ENCODE assay signal across 14 cellular contexts in the genomic region with DNA sequence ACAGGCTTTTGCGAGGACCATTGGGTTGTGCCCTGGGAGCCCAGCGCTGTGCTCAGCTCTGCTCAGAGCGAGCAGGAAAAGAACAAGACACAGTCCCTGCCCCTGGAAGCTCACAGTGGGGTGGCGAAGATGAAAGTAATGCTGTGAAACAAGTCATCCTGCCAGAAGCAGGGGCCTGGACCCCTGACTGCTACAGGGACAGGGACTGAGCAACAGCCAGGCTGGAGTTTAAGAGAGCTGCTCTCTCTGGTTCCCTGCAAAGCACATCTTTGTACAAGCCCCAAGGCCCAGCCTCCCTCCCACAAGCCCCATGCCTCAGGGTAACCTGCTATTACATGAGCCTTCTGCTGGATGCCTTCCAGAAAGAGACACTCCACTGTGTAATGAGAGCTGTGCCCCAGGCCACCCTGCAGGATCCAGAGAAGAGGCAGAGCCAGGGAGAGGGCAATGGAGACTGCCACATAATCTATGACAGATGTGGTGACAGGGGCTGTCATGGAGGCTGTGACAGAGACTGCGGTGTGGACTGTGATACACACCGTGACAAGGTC. TPM values are rescaled to one million over a fixed set of nuclear protein-coding genes. Genes with fewer than 3 reads are reported as not detected.
DNase-seq lines count a peak whose midpoint lies in the region; ATAC-seq, FAIRE-seq and TF ChIP-seq lines count a peak whose summit lies in the region.
"Had no signal": no experiment of that assay in that cellular context is flagged by ENCODE, and none has a peak within 500 bp of the region (broad histone marks: within the 10 kb centered on the region; RNA-seq: fewer than 3 reads in every experiment).

No MANE protein-coding gene starts in this region.

- intact Hi-C loops in A673 (cut with micrococcal nuclease; ENCODE audit: unreplicated experiment) (no loop called here), ovary (cut with DNase I) (no loop called here)

- FAIRE-seq in H1 (lab: Jason Lieb, UNC), result no peak
- FAIRE-seq: GM12891 had no signal

- peak overlapping the region; percentile 1; the same call in 1 of the 2 replicates for H2BK5ac ChIP-seq in H1 (ENCODE audit: low read depth, low read length)

- H3K79me2 ChIP-seq in H1 (ENCODE audit: control insufficient read depth in 1 of 2, insufficient read depth in 2 of 2, low read length in 2 of 2), result no peaks in the 10 kb centered on the region

- CTCF ChIA-PET in A673 (lab: Charles Lee) (no interaction called here), H1 (lab: Charles Lee; ENCODE audit: partially characterized antibody) (interaction anchor here (0.6 to 1.7 kb wide), 5 partner anchors 19 to 1075 kb away, joined by 3 to 4 read pairs (median 3); no protein-coding TSS in a partner anchor)

- no peak overlapping the region for H3K14ac ChIP-seq in H1 (ENCODE audit: insufficient read length)

- H3K4ac ChIP-seq in H1 (replicated peaks; ENCODE audit: insufficient read length, low read depth, low read length), result no peak overlapping the region

- POLR2A ChIA-PET in A673 (lab: Charles Lee; ENCODE audit: low non-redundant PET) (no interaction called here), H1 (lab: Charles Lee; ENCODE audit: partially characterized antibody) (no interaction called here)

- DNase-seq in A673 (ENCODE audit: low spot score), result peak; percentile 79
- DNase-seq in NCI-H1092 treated with DMSO at 0.1 percent for 48 hours (lab: John Stamatoyannopoulos, UW), result peak; percentile 77
- DNase-seq in NCI-H2227 treated with DMSO at 0.1 percent for 48 hours (lab: John Stamatoyannopoulos, UW), result peak; percentile 69
- DNase-seq in H1 (ENCODE audit: low read depth in 1 of 2, low spot score in 2 of 2), result no peak
- no peak for DNase-seq in ovary
- no peak for DNase-seq in inferior parietal cortex (ENCODE audit: extremely low spot score)
- no peak for DNase-seq in osteocyte (ENCODE audit: extremely low spot score, unreplicated experiment)
- DNase-seq: DND-41, SIG-M5 had no signal

- WGBS in H1 (ENCODE audit: extremely low coverage in 1 of 2, insufficient coverage in 1 of 2, insufficient read length in 1 of 2, insufficient replicate concordance in 2 of 2, low coverage in 1 of 2, low lambda C conversion rate in 2 of 2, missing lambda C conversion rate in 1 of 2), 2 experiments, result 90% methylated on average over 6 of the region's 6 CpGs; no CpG with 5 or more reads in 1 of the 2 experiments
- 75 to 84% (median 77%) methylated on average over 6 of the region's 6 CpGs for WGBS in ovary, 3 donors

- H4K8ac ChIP-seq in H1 (ENCODE audit: extremely low read depth, insufficient read depth, low read length), result no peak overlapping the region

- no peaks in the 10 kb centered on the region; the same call in 1 of the 2 replicates for H3K23me2 ChIP-seq in H1 (ENCODE audit: low read depth, low read length)

- H4K5ac ChIP-seq in H1 (ENCODE audit: insufficient read length, low read depth, low read length), result no peak overlapping the region

- H3K18ac ChIP-seq in H1 (ENCODE audit: extremely low read depth, low read length), result no peak overlapping the region

- no peak overlapping the region; a peak in 1 of 7 replicates for H3K9ac ChIP-seq in H1 (replicated peaks in 1 of 4; ENCODE audit: extremely low read depth in 1 of 4, low read depth in 3 of 4, low read length in 3 of 4)

- H2BK12ac ChIP-seq in H1 (ENCODE audit: low read depth, low read length), result peak overlapping the region; percentile 68; the same call in 1 of the 2 replicates

- H2BK20ac ChIP-seq in H1 (ENCODE audit: low read length), result peak overlapping the region; percentile 32; the same call in 1 of the 2 replicates

- H2BK120ac ChIP-seq in H1 (replicated peaks; ENCODE audit: low read depth, low read length), result no peak overlapping the region

- no peak for TF ChIP-seq RAD21 in H1 (IDR thresholded peaks at IDR 0.05 in 1 of 2, conservative IDR thresholded peaks at IDR 0.05 in 1 of 2; ENCODE audit: low read depth in 2 of 2, low read length in 2 of 2)

- no peaks in the 10 kb centered on the region for H3K79me1 ChIP-seq in H1 (ENCODE audit: low read depth, low read length)

- no peak overlapping the region for H3K27ac Mint-ChIP-seq in osteocyte (ENCODE audit: unreplicated experiment)
- H3K27ac Mint-ChIP-seq: dendritic cell treated with granulocyte-macrophage colony-stimulating factor and Interleukin-4, amounts not matched to agents 40 ng/mL and 50 ng/mL, for 4 days; progenitor cell of endocrine pancreas had no signal

- H3K9me3 Mint-ChIP-seq in osteocyte (ENCODE audit: unreplicated experiment), result peaks cover 5% of the 10 kb centered on the region

- H3K27me3 ChIP-seq in A673 (replicated peaks; ENCODE audit: insufficient read depth, low read depth, low read length, poor library complexity), result peaks cover 15% of the 10 kb centered on the region
- H3K27me3 ChIP-seq in H1 (replicated peaks in 1 of 4; ENCODE audit: control insufficient read depth in 3 of 4, extremely low read depth in 1 of 4, insufficient read depth in 3 of 4, low read length in 3 of 4), result peaks cover 0 to 4% (median 3%) of the 10 kb centered on the region in 4 experiments; a peak in 5 of 7 replicates
- H3K27me3 ChIP-seq in ovary, result no peaks in the 10 kb centered on the region

- TF ChIP-seq CTCF in A673 (conservative IDR thresholded peaks at IDR 0.05; ENCODE audit: low read depth, low read length) (no peak), H1 (IDR thresholded peaks at IDR 0.05; ENCODE audit: control extremely low read depth in 1 of 3, insufficient read depth in 1 of 3, low read depth in 1 of 3, low read length in 3 of 3) (no peak), ovary (IDR thresholded peaks at IDR 0.05) (no peak), osteocyte (IDR thresholded peaks at IDR 0.05) (no peak)

- H3K36me3 Mint-ChIP-seq in osteocyte (ENCODE audit: unreplicated experiment), result no peaks in the 10 kb centered on the region

- no peaks in the 10 kb centered on the region for H3K4me1 Mint-ChIP-seq in osteocyte (ENCODE audit: unreplicated experiment)

- no peak for TF ChIP-seq POLR2A in H1 (IDR thresholded peaks at IDR 0.05; ENCODE audit: control extremely low read depth in 1 of 2, low read depth in 2 of 2, low read length in 2 of 2)
- no peak for TF ChIP-seq POLR2A in ovary (IDR thresholded peaks at IDR 0.05)

- no peak overlapping the region for H3K4me2 ChIP-seq in H1 (ENCODE audit: insufficient read depth in 1 of 2, low read depth in 2 of 2, low read length in 2 of 2)

- H2BK15ac ChIP-seq in H1 (ENCODE audit: low read length), result peak overlapping the region; percentile 0; the same call in 1 of the 2 replicates

- no peaks in the 10 kb centered on the region for H3K9me3 ChIP-seq in A673 (ENCODE audit: low read depth, low read length, poor library complexity, severe bottlenecking)
- H3K9me3 ChIP-seq in H1 (ENCODE audit: insufficient read depth in 2 of 2, low read depth in 1 of 2, low read length in 1 of 2), result peaks cover 3 to 5% of the 10 kb centered on the region in 2 experiments; a peak in 1 of 4 replicates
- H3K9me3 ChIP-seq in ovary, result no peaks in the 10 kb centered on the region
- H3K9me3 ChIP-seq: HAP-1 had no signal

- H3K27ac ChIP-seq in A673 (ENCODE audit: low read depth, low read length, poor library complexity, severe bottlenecking) (no peak overlapping the region), H1 (ENCODE audit: low read depth, low read length) (no peak overlapping the region), ovary (no peak overlapping the region)

- peak overlapping the region; percentile 25 for H4K91ac ChIP-seq in H1 (replicated peaks; ENCODE audit: insufficient read length, low read length)

- ATAC-seq in HG02885 (IDR thresholded peaks at IDR 0.05; ENCODE audit: poor library complexity, unreplicated experiment), result no peak

- H3K56ac ChIP-seq in H1 (replicated peaks; ENCODE audit: insufficient read length, low read depth, low read length), result no peak overlapping the region

- no peak overlapping the region for H3K4me3 ChIP-seq in A673 (ENCODE audit: low read depth, low read length, poor library complexity, severe bottlenecking)
- H3K4me3 ChIP-seq in H1 (ENCODE audit: extremely low read depth in 1 of 4, insufficient read depth in 2 of 4, low read depth in 3 of 4, low read length in 4 of 4), result no peak overlapping the region
- no peak overlapping the region for H3K4me3 ChIP-seq in ovary
- H3K4me3 ChIP-seq: HAP-1 had no signal

- H3K23ac ChIP-seq in H1 (ENCODE audit: insufficient read length), result no peak overlapping the region

- H3K36me3 ChIP-seq in A673 (ENCODE audit: insufficient read depth, low read length, poor library complexity, severe bottlenecking) (no peaks in the 10 kb centered on the region), H1 (ENCODE audit: control insufficient read depth in 2 of 4, insufficient read depth in 4 of 4, low read length in 3 of 4) (no peaks in the 10 kb centered on the region), ovary (no peaks in the 10 kb centered on the region)
- H3K36me3 ChIP-seq: HAP-1 had no signal

- TF ChIP-seq EP300 in H1 (IDR thresholded peaks at IDR 0.05; ENCODE audit: borderline replicate concordance in 1 of 2, low read depth in 2 of 2, low read length in 2 of 2) (no peak), ovary (IDR thresholded peaks at IDR 0.05) (no peak)

- no peak overlapping the region for H2AFZ ChIP-seq in H1 (ENCODE audit: low read length)

- no peak overlapping the region for H3K4me3 Mint-ChIP-seq in osteocyte (ENCODE audit: unreplicated experiment)
- H3K4me3 Mint-ChIP-seq: dendritic cell treated with granulocyte-macrophage colony-stimulating factor and Interleukin-4, amounts not matched to agents 40 ng/mL and 50 ng/mL, for 4 days had no signal

- no TSS peak for BruUV-seq in A673 (replicated peaks; lab: Mats Ljungman, UMichigan)

- 0 out of 2 replicates have a peak overlapping the region, but pooled peaks have one; percentile 28 for H2AK5ac ChIP-seq in H1 (ENCODE audit: low read depth, low read length)

- no peaks in the 10 kb centered on the region for H3K4me1 ChIP-seq in A673 (ENCODE audit: insufficient read depth, low read length, poor library complexity, severe bottlenecking)
- peaks cover 5 to 26% (median 9%) of the 10 kb centered on the region in 4 experiments for H3K4me1 ChIP-seq in H1 (replicated peaks in 1 of 4; ENCODE audit: control insufficient read depth in 3 of 4, insufficient read depth in 4 of 4, low read length in 3 of 4)
- H3K4me1 ChIP-seq in ovary (ENCODE audit: insufficient read depth), result no peaks in the 10 kb centered on the region
- H3K4me1 ChIP-seq: HAP-1 had no signal

- H4K20me1 ChIP-seq in H1 (replicated peaks in 1 of 2; ENCODE audit: control insufficient read depth in 1 of 2, insufficient read depth in 2 of 2, low read length in 2 of 2), result no peaks in the 10 kb centered on the region

- H3K27me3 Mint-ChIP-seq in osteocyte (ENCODE audit: unreplicated experiment), result peaks cover 53% of the 10 kb centered on the region

RNA-seq across cellular contexts. Expression of a gene that starts 7.1 kb away (rescaled TPM):
- total RNA-seq in A673 (2021) (0.07 and 0.09 TPM in 2 replicates), ovary (not detected), osteocyte (not detected in 2 replicates)
- 8.5 and 9.3 TPM in 2 replicates for total RNA-seq in H1 (2021; fragmentation: NEBNext Ultra II Directional; extraction: Animal tissue kit (Norgen Biotek cat#: 25700))
- polyA plus RNA-seq in H1 (2011; rRNA removed) (3.7 and 4.1 TPM in 2 replicates), ovary (under 1 TPM in 1 of 2 donors, not detected in 1; 0.03 TPM)
- 1.8 TPM for polyA plus RNA-seq in H1 (2011; cell fraction: cytosol; rRNA removed)
- 4.5 TPM for polyA plus RNA-seq in H1 (2011; cell fraction: nucleus; rRNA removed)
- polyA plus RNA-seq in H1 (2012, experiment 1 of 2), result 8.5 to 11.8 TPM (median 9.7 TPM) in 4 replicates
- 8.7 TPM for polyA plus RNA-seq in H1 (2012, experiment 2 of 2)
- 5.8 TPM for polyA plus RNA-seq in H1 (2013, experiment 1 of 2)
- 6.7 TPM for polyA plus RNA-seq in H1 (2013, experiment 2 of 2)
- 5.0 and 5.7 TPM in 2 replicates for polyA minus RNA-seq in H1 (2011; rRNA and poly(A)+ RNA removed)
- polyA minus RNA-seq in H1 (2011; cell fraction: cytosol; rRNA and poly(A)+ RNA removed), result 4.4 TPM
- polyA minus RNA-seq in H1 (2011; cell fraction: nucleus; rRNA and poly(A)+ RNA removed), result 7.2 TPM

Comparison
In these comparisons a context has a peak if more than half of its experiments do, and no peak if none do; other contexts are left out.
1. DNase-seq: peak in A673 (single experiment), NCI-H1092 treated with DMSO at 0.1 percent for 48 hours (single experiment) and NCI-H2227 treated with DMSO at 0.1 percent for 48 hours (single experiment); none in H1 (0 of 2), ovary (0 of 5), inferior parietal cortex (single experiment) and osteocyte (single experiment).